11 cellular contexts compared by ENCODE assay signal in genomic region chr9:114606597-114607207, GRCh38. TPM values are rescaled to one million over a fixed set of nuclear protein-coding genes. Genes with fewer than 3 reads are reported as not detected.
DNase-seq lines count a peak whose midpoint lies in the region; ATAC-seq, FAIRE-seq and TF ChIP-seq lines count a peak whose summit lies in the region.
"Had no signal": no experiment of that assay in that cellular context is flagged by ENCODE, and none has a peak within 500 bp of the region (broad histone marks: within the 10 kb centered on the region; RNA-seq: fewer than 3 reads in every experiment).

No MANE protein-coding gene starts in this region.

- peaks cover 17% of the 10 kb centered on the region; the same call in 1 of the 3 replicates for H3K4me1 ChIP-seq in A549

- intact Hi-C loops in activated B cell treated with CpG ODN at 0.5 μM for 24 hours (cut with micrococcal nuclease): no loop called here

- H3K9me3 Mint-ChIP-seq in activated B cell treated with CpG ODN at 0.5 μM for 24 hours: peaks cover 4% of the 10 kb centered on the region
- peaks cover 3 to 4% of the 10 kb centered on the region in 2 donors for H3K9me3 Mint-ChIP-seq in effector memory CD8-positive, alpha-beta T cell

- peaks cover 69% of the 10 kb centered on the region for H3K4me1 Mint-ChIP-seq in activated B cell treated with CpG ODN at 0.5 μM for 24 hours
- peaks cover 8 to 13% of the 10 kb centered on the region in 2 donors for H3K4me1 Mint-ChIP-seq in effector memory CD8-positive, alpha-beta T cell (ENCODE audit: low read depth in 2 of 2)

- peaks cover 5% of the 10 kb centered on the region for H3K9me3 ChIP-seq in A549
- H3K9me3 ChIP-seq: neutrophil, vagina had no signal

- no peak for FAIRE-seq in A549 (lab: Jason Lieb, UNC)

- CTCF ChIA-PET in A549 (lab: Yijun Ruan, JAX) (interaction anchor here (0.8 to 2.9 kb wide), 7 partner anchors 10 to 201 kb away, joined by 3 to 8 read pairs (median 3); no protein-coding TSS in a partner anchor), activated B cell treated with CpG ODN at 0.5 μM for 24 hours (lab: Charles Lee) (interaction anchor here (1.3 kb wide), 1 partner anchor 14 kb away, joined by 5 read pairs; no protein-coding TSS in a partner anchor)

- peaks cover 10% of the 10 kb centered on the region for H3K36me3 Mint-ChIP-seq in activated B cell treated with CpG ODN at 0.5 μM for 24 hours (ENCODE audit: low read depth)
- peaks cover 2% of the 10 kb centered on the region for H3K36me3 Mint-ChIP-seq in effector memory CD8-positive, alpha-beta T cell (ENCODE audit: insufficient read depth)

- H3K27ac ChIP-seq in A549: peak overlapping the region; percentile 3 to 38; a peak in 2 of 6 replicates
- H3K27ac ChIP-seq: neutrophil, vagina had no signal

- no peak overlapping the region for H3K4me3 ChIP-seq in A549
- H3K4me3 ChIP-seq: vagina had no signal

- no peak for ATAC-seq in A549
- ATAC-seq in activated B cell treated with CpG ODN at 0.5 μM for 24 hours (ENCODE audit: low read depth): no peak
- ATAC-seq in effector memory CD8-positive, alpha-beta T cell (replicated peaks): no peak
- no peak for ATAC-seq in GM19463 (IDR thresholded peaks at IDR 0.05; ENCODE audit: unreplicated experiment)

- TF ChIP-seq RAD21 in A549 (conservative IDR thresholded peaks at IDR 0.05 in 1 of 2, IDR thresholded peaks at IDR 0.05 in 1 of 2): no peak

- peak overlapping the region; percentile 64 for H3K27ac Mint-ChIP-seq in activated B cell treated with CpG ODN at 0.5 μM for 24 hours
- H3K27ac Mint-ChIP-seq in effector memory CD8-positive, alpha-beta T cell: no peak overlapping the region

- no peak for DNase-seq in A549 (ENCODE audit: low read depth in 1 of 2, low spot score in 1 of 2)
- peak; percentile 33 for DNase-seq in H4 (ENCODE audit: low spot score)
- DNase-seq in activated B cell treated with CpG ODN at 0.5 μM for 24 hours: no peak
- DNase-seq in iris pigment epithelial cell (ENCODE audit: low read depth): peak; percentile 93
- DNase-seq in effector memory CD8-positive, alpha-beta T cell: no peak
- DNase-seq in germinal center (ENCODE audit: low spot score): no peak
- no peak for DNase-seq in stimulated activated naive CD4-positive, alpha-beta T cell treated with Interleukin-2 at 50 U/mL for 16 hours (lab: John Stamatoyannopoulos, UW)

- TF ChIP-seq CTCF in A549 (IDR thresholded peaks at IDR 0.05) (no peak), activated B cell treated with CpG ODN at 0.5 μM for 24 hours (IDR thresholded peaks at IDR 0.05) (no peak)

- no peaks in the 10 kb centered on the region for H3K27me3 Mint-ChIP-seq in activated B cell treated with CpG ODN at 0.5 μM for 24 hours
- H3K27me3 Mint-ChIP-seq in effector memory CD8-positive, alpha-beta T cell: no peaks in the 10 kb centered on the region

- POLR2A ChIA-PET in A549 (lab: Yijun Ruan, JAX) (interaction anchor here (0.6 to 1.7 kb wide), 2 partner anchors 19 to 56 kb away, joined by 3 to 15 read pairs; partner anchors contain the start of gene ATP6V1G1), activated B cell treated with CpG ODN at 0.5 μM for 24 hours (lab: Charles Lee) (interaction anchor here (0.6 to 12.7 kb wide), 3 partner anchors 10 to 233 kb away, joined by 5 to 161 read pairs (median 5); partner anchors contain the start of gene ATP6V1G1)

- TF ChIP-seq EP300 in A549 (IDR thresholded peaks at IDR 0.05): no peak

- H3K4me2 ChIP-seq in A549: no peak overlapping the region

- H3K4me3 Mint-ChIP-seq in activated B cell treated with CpG ODN at 0.5 μM for 24 hours: no peak overlapping the region
- no peak overlapping the region for H3K4me3 Mint-ChIP-seq in effector memory CD8-positive, alpha-beta T cell
- H3K4me3 Mint-ChIP-seq: CD14-positive monocyte had no signal

- TF ChIP-seq POLR2A in A549 (IDR thresholded peaks at IDR 0.05; ENCODE audit: low read length): no peak

TF ChIP-seq in A549, 52 proteins besides CTCF, POLR2A, EP300 and RAD21:
- TF ChIP-seq HDAC2 (IDR thresholded peaks at IDR 0.05) (no peak), POLR2AphosphoS2 (conservative IDR thresholded peaks at IDR 0.05; ENCODE audit: low read length) (no peak), NR3C1 (IDR thresholded peaks at IDR 0.05) (no peak), PBX3 (IDR thresholded peaks at IDR 0.05) (no peak), CHD2 (IDR thresholded peaks at IDR 0.05; ENCODE audit: low read length, partially characterized antibody) (no peak), BHLHE40 (IDR thresholded peaks at IDR 0.05; ENCODE audit: low read depth, low read length) (no peak), KDM1A (IDR thresholded peaks at IDR 0.05; ENCODE audit: low read depth) (no peak), EHF (CRISPR knock-in tag; IDR thresholded peaks at IDR 0.05) (no peak), JUN (IDR thresholded peaks at IDR 0.05) (no peak), RNF2 (IDR thresholded peaks at IDR 0.05; ENCODE audit: borderline replicate concordance, low read depth) (no peak), MAX (IDR thresholded peaks at IDR 0.05) (no peak), ZNF302 (CRISPR knock-in tag; IDR thresholded peaks at IDR 0.05) (no peak), RARB (CRISPR knock-in tag; IDR thresholded peaks at IDR 0.05) (no peak), BCL3 (IDR thresholded peaks at IDR 0.05) (no peak), RFX5 (IDR thresholded peaks at IDR 0.05) (no peak), HOXB13 (CRISPR knock-in tag; IDR thresholded peaks at IDR 0.05; ENCODE audit: low read depth) (no peak), HMGXB4 (CRISPR knock-in tag; IDR thresholded peaks at IDR 0.05; ENCODE audit: borderline replicate concordance) (no peak), RCOR1 (IDR thresholded peaks at IDR 0.05; ENCODE audit: low read depth, low read length) (no peak), HEYL (CRISPR knock-in tag; IDR thresholded peaks at IDR 0.05) (no peak), ZC3H11A (IDR thresholded peaks at IDR 0.05) (no peak)

RNA-seq across cellular contexts. Expression of gene TMEM268, which starts 4.4 kb away (rescaled TPM):
- polyA plus RNA-seq in A549 (2011; rRNA removed) (29.9 and 32.1 TPM in 2 replicates), A549 (2017; fragmentation: RNase III; extraction: RNeasy Plus Mini Kit Qiagen cat#74134 plus additional on column Dnase treatment) (8.4 to 9.5 TPM (median 9.0 TPM) in 3 replicates)
- 8.3 and 11.4 TPM in 2 replicates for polyA plus RNA-seq in A549 (2012; cell fraction: cytosol; rRNA removed)
- polyA plus RNA-seq in A549 (2012; cell fraction: nucleus; rRNA removed): 6.9 and 9.0 TPM in 2 replicates
- polyA minus RNA-seq in A549 (2011; rRNA and poly(A)+ RNA removed): 28.3 and 35.3 TPM in 2 replicates
- 6.2 and 10.0 TPM in 2 replicates for total RNA-seq in H4 (2014; rRNA removed; shearing (Covaris generic))
- total RNA-seq in activated B cell treated with CpG ODN at 0.5 μM for 24 hours: 32.0 and 34.6 TPM in 2 replicates

RNA-seq across cellular contexts. Expression of gene ATP6V1G1, which starts 19.1 kb away (rescaled TPM):
- 143 and 168 TPM in 2 replicates for polyA plus RNA-seq in A549 (2011; rRNA removed)
- polyA plus RNA-seq in A549 (2012; cell fraction: cytosol; rRNA removed): 65.5 and 79.0 TPM in 2 replicates
- polyA plus RNA-seq in A549 (2012; cell fraction: nucleus; rRNA removed): 17.6 and 34.1 TPM in 2 replicates
- 96.7 to 115 TPM (median 111 TPM) in 3 replicates for polyA plus RNA-seq in A549 (2017; fragmentation: RNase III; extraction: RNeasy Plus Mini Kit Qiagen cat#74134 plus additional on column Dnase treatment)
- 22.3 and 24.8 TPM in 2 replicates for polyA minus RNA-seq in A549 (2011; rRNA and poly(A)+ RNA removed)
- 171 and 172 TPM in 2 replicates for total RNA-seq in H4 (2014; rRNA removed; shearing (Covaris generic))
- total RNA-seq in activated B cell treated with CpG ODN at 0.5 μM for 24 hours: 68.4 and 70.2 TPM in 2 replicates

RNA-seq across cellular contexts. Expression of gene TEX53, which starts 50.9 kb away (rescaled TPM):
- polyA plus RNA-seq in A549 (2011; rRNA removed) (not detected in 2 replicates), A549 (2017; fragmentation: RNase III; extraction: RNeasy Plus Mini Kit Qiagen cat#74134 plus additional on column Dnase treatment) (not detected in 3 replicates)
- not detected in 2 replicates for polyA plus RNA-seq in A549 (2012; cell fraction: cytosol; rRNA removed)
- not detected in 2 replicates for polyA plus RNA-seq in A549 (2012; cell fraction: nucleus; rRNA removed)
- not detected in 2 replicates for polyA minus RNA-seq in A549 (2011; rRNA and poly(A)+ RNA removed)
- total RNA-seq in H4 (2014; rRNA removed; shearing (Covaris generic)): not detected in 2 replicates
- not detected in 2 replicates for total RNA-seq in activated B cell treated with CpG ODN at 0.5 μM for 24 hours
- total RNA-seq: vagina had no signal
- polyA plus RNA-seq: CD14-positive monocyte had no signal

Comparison
In these comparisons a context has a peak if more than half of its experiments do, and no peak if none do; other contexts are left out.
1. DNase-seq: peak in H4 (single experiment) and iris pigment epithelial cell (single experiment); none in A549 (0 of 2), activated B cell treated with CpG ODN at 0.5 μM for 24 hours (single experiment), effector memory CD8-positive, alpha-beta T cell (0 of 3), germinal center (single experiment) and stimulated activated naive CD4-positive, alpha-beta T cell treated with Interleukin-2 at 50 U/mL for 16 hours (single experiment).